15 cellular contexts compared by ENCODE assay signal in the genomic region with DNA sequence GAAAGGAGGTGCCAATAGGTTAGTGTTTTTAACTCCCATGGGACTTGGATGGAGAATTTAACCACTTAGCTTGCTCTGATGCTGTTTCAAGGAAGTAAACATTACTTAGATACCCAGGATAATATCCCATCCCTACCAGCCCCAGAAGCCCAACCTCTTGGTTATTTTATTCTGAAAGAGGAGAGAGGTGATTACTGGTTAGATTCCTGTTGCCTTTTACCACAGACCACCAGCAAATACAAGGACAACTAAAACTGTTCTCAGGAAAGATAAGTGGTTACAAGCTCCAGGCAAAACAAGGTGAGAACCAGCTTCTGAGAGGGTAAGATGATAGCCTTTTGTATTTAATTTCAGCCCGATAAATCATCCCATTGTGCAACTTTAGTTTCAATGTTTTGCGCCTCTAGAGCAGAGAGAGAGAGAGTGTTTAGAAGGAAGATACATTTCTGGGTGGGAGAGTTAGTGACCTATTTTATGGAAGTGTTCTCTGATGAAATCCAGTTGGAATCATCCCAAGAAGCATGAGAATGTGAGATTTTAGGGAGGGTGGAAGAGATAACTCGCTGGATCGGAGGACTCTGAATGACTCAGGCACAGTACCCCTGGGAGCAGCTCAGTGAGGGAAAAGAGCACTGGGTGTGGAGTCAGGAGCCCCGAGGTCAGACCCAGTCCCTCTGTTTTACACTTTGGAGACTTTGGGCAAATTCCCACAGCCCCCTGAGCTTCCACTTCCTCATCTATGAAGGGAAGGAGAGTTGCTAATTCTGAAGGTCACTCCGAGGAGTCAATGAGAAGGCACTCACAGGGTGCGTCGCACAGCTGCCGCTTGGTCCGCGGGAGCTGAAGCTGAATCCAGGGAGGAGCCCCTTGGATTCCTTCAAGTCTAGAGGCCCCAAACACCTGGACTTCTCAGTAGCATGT. TPM values are rescaled to one million over a fixed set of nuclear protein-coding genes. Genes with fewer than 3 reads are reported as not detected.
A peak's percentile ranks its signal among the peaks of the same experiment; 100 is the strongest.
DNase-seq lines count a peak whose midpoint lies in the region; ATAC-seq, FAIRE-seq and TF ChIP-seq lines count a peak whose summit lies in the region.
"Had no signal": no experiment of that assay in that cellular context is flagged by ENCODE, and none has a peak within 500 bp of the region (broad histone marks: within the 10 kb centered on the region; RNA-seq: fewer than 3 reads in every experiment).

No MANE protein-coding gene starts in this region.

- H3K9me3 ChIP-seq in body of pancreas (no peaks in the 10 kb centered on the region), hepatocyte (ENCODE audit: low read depth) (no peaks in the 10 kb centered on the region)

- no peak overlapping the region for H3K4me3 Mint-ChIP-seq in activated naive CD4-positive, alpha-beta T cell treated with anti-CD3 and anti-CD28 coated beads, Interleukin-2, amount 10 ng/mL, durations not matched to agents 7 days and 5 days
- H3K4me3 Mint-ChIP-seq: activated naive CD4-positive, alpha-beta T cell treated with anti-CD3 and anti-CD28 coated beads, Interleukin-2, amount 50 U/mL, for 24 hours had no signal

- no peaks in the 10 kb centered on the region for H4K20me1 ChIP-seq in hepatocyte (ENCODE audit: insufficient read depth, poor library complexity, severe bottlenecking)

- 44 to 52% methylated on average over 8 to 11 of the region's 11 CpGs for whole genome bisulfite sequencing in body of pancreas, 2 donors
- WGBS in hepatocyte (ENCODE audit: low lambda C conversion rate, missing lambda C conversion rate), result 82% methylated on average over 11 of the region's 11 CpGs

- no peaks in the 10 kb centered on the region for H3K9me2 ChIP-seq in hepatocyte (replicated peaks; ENCODE audit: insufficient read depth)

- no peaks in the 10 kb centered on the region for H3K27me3 Mint-ChIP-seq in activated naive CD4-positive, alpha-beta T cell treated with anti-CD3 and anti-CD28 coated beads, Interleukin-2, amount 10 ng/mL, durations not matched to agents 7 days and 5 days

- H3K79me2 ChIP-seq in hepatocyte, result no peaks in the 10 kb centered on the region

- H3K4me3 ChIP-seq in body of pancreas (no peak overlapping the region), hepatocyte (no peak overlapping the region)

- CTCF ChIA-PET in activated naive CD4-positive, alpha-beta T cell treated with anti-CD3 and anti-CD28 coated beads, Interleukin-2, amount 10 ng/mL, durations not matched to agents 7 days and 5 days (lab: Charles Lee), result no interaction called here

- DNase-seq in H54 (ENCODE audit: insufficient read length, low spot score), result peak; percentile 40
- peak in 3 of 4 donors; percentile 27 to 59 (median 32) for DNase-seq in body of pancreas
- peak; percentile 38 for DNase-seq in hepatocyte (ENCODE audit: low spot score)
- peak; percentile 33 for DNase-seq in superior temporal gyrus (ENCODE audit: extremely low spot score)
- DNase-seq in stimulated activated CD4-positive, alpha-beta T cell treated with anti-CD3 and anti-CD28 coated beads, Interleukin-4, amount 100 ng/mL, for 4 hours, result no peak
- no peak for DNase-seq in stimulated activated CD4-positive, alpha-beta T cell treated with anti-CD3 and anti-CD28 coated beads, Interleukin-4, amount 100 ng/mL, for 1 hour
- no peak for DNase-seq in activated naive CD4-positive, alpha-beta T cell treated with anti-CD3 and anti-CD28 coated beads, Interleukin-2, amount 10 ng/mL, durations not matched to agents 7 days and 5 days
- DNase-seq in posterior cingulate gyrus, result no peak
- DNase-seq: activated CD4-positive, CD25-positive, alpha-beta regulatory T cell; NCI-H1105 treated with DMSO at 0.1 percent for 48 hours; stimulated activated CD4-positive, alpha-beta T cell treated with anti-CD3 and anti-CD28 coated beads, Interleukin-2, amount 100 ng/mL, for 48 hours had no signal

- peak overlapping the region; percentile 60 for H3K4me2 ChIP-seq in hepatocyte

- intact Hi-C loops in body of pancreas (cut with DNase I), result no loop called here
- intact Hi-C loops in posterior cingulate gyrus (cut with DNase I), result no loop called here

- no peak for FAIRE-seq in H54 (lab: Jason Lieb, UNC)

- peaks cover 2% of the 10 kb centered on the region for H3K9me3 Mint-ChIP-seq in activated naive CD4-positive, alpha-beta T cell treated with anti-CD3 and anti-CD28 coated beads, Interleukin-2, amount 10 ng/mL, durations not matched to agents 7 days and 5 days
- H3K9me3 Mint-ChIP-seq: activated naive CD4-positive, alpha-beta T cell treated with anti-CD3 and anti-CD28 coated beads, Interleukin-2, amount 50 U/mL, for 24 hours had no signal

- H3K36me3 ChIP-seq in body of pancreas (replicated peaks in 1 of 2; ENCODE audit: insufficient read depth in 1 of 2, low read depth in 2 of 2) (no peaks in the 10 kb centered on the region), hepatocyte (replicated peaks; ENCODE audit: insufficient read depth, low read depth) (no peaks in the 10 kb centered on the region)

- H3K27me3 ChIP-seq in body of pancreas (no peaks in the 10 kb centered on the region), hepatocyte (no peaks in the 10 kb centered on the region)

- TF ChIP-seq POLR2A in H54 (IDR thresholded peaks at IDR 0.05; ENCODE audit: low read depth, low read length) (no peak), body of pancreas (IDR thresholded peaks at IDR 0.05) (no peak)

- H3K4me1 ChIP-seq in body of pancreas (no peaks in the 10 kb centered on the region), hepatocyte (ENCODE audit: insufficient read depth) (peaks cover 30% of the 10 kb centered on the region)

- no peaks in the 10 kb centered on the region for H3K36me3 Mint-ChIP-seq in activated naive CD4-positive, alpha-beta T cell treated with anti-CD3 and anti-CD28 coated beads, Interleukin-2, amount 10 ng/mL, durations not matched to agents 7 days and 5 days
- H3K36me3 Mint-ChIP-seq: activated naive CD4-positive, alpha-beta T cell treated with anti-CD3 and anti-CD28 coated beads, Interleukin-2, amount 50 U/mL, for 24 hours had no signal

- no peaks in the 10 kb centered on the region for H3K4me1 Mint-ChIP-seq in activated naive CD4-positive, alpha-beta T cell treated with anti-CD3 and anti-CD28 coated beads, Interleukin-2, amount 10 ng/mL, durations not matched to agents 7 days and 5 days
- H3K4me1 Mint-ChIP-seq: activated naive CD4-positive, alpha-beta T cell treated with anti-CD3 and anti-CD28 coated beads, Interleukin-2, amount 50 U/mL, for 24 hours had no signal

- H3K27ac Mint-ChIP-seq in activated naive CD4-positive, alpha-beta T cell treated with anti-CD3 and anti-CD28 coated beads, Interleukin-2, amount 10 ng/mL, durations not matched to agents 7 days and 5 days, result no peak overlapping the region
- H3K27ac Mint-ChIP-seq: activated naive CD4-positive, alpha-beta T cell treated with anti-CD3 and anti-CD28 coated beads, Interleukin-2, amount 50 U/mL, for 24 hours had no signal

- H3K27ac ChIP-seq in body of pancreas (no peak overlapping the region), hepatocyte (peak overlapping the region; percentile 74)

- TF ChIP-seq CTCF in body of pancreas (IDR thresholded peaks at IDR 0.05) (no peak), hepatocyte (IDR thresholded peaks at IDR 0.05; ENCODE audit: poor library complexity) (no peak)

- no peak overlapping the region for H2AFZ ChIP-seq in hepatocyte

- ATAC-seq in body of pancreas, result peak; percentile 53
- ATAC-seq: HCT116 had no signal

RNA-seq across cellular contexts. Expression of a gene that starts 12.1 kb away (rescaled TPM):
- 1 to 10 TPM; 4.6 to 4.7 TPM for total RNA-seq in body of pancreas
- 2.1 and 3.3 TPM in 2 replicates for total RNA-seq in hepatocyte
- 1.5 and 2.3 TPM in 2 replicates for polyA plus RNA-seq in hepatocyte
- total RNA-seq: glomerular endothelial cell had no signal

RNA-seq across cellular contexts. Expression of a gene that starts 15.9 kb away (rescaled TPM):
- total RNA-seq in body of pancreas (not detected), hepatocyte (not detected in 2 replicates)
- not detected in 2 replicates for polyA plus RNA-seq in hepatocyte
- total RNA-seq: glomerular endothelial cell, urinary bladder had no signal
- polyA plus RNA-seq: urinary bladder had no signal

RNA-seq across cellular contexts. Expression of a gene that starts 46.4 kb away (rescaled TPM):
- total RNA-seq in body of pancreas, result not detected
- 1.2 TPM in 1 of 2 replicates, not detected in the other for total RNA-seq in hepatocyte
- polyA plus RNA-seq in hepatocyte, result 0.19 TPM in 1 of 2 replicates, not detected in the other
- total RNA-seq: glomerular endothelial cell had no signal

Comparison
In these comparisons a context has a peak if more than half of its experiments do, and no peak if none do; other contexts are left out.
1. DNase-seq: peak in H54 (single experiment), body of pancreas (3 of 4), hepatocyte (single experiment) and superior temporal gyrus (single experiment); none in stimulated activated CD4-positive, alpha-beta T cell treated with anti-CD3 and anti-CD28 coated beads, Interleukin-4, amount 100 ng/mL, for 4 hours (0 of 2), stimulated activated CD4-positive, alpha-beta T cell treated with anti-CD3 and anti-CD28 coated beads, Interleukin-4, amount 100 ng/mL, for 1 hour (single experiment), activated naive CD4-positive, alpha-beta T cell treated with anti-CD3 and anti-CD28 coated beads, Interleukin-2, amount 10 ng/mL, durations not matched to agents 7 days and 5 days (single experiment) and posterior cingulate gyrus (0 of 10).